In the genomic region with DNA sequence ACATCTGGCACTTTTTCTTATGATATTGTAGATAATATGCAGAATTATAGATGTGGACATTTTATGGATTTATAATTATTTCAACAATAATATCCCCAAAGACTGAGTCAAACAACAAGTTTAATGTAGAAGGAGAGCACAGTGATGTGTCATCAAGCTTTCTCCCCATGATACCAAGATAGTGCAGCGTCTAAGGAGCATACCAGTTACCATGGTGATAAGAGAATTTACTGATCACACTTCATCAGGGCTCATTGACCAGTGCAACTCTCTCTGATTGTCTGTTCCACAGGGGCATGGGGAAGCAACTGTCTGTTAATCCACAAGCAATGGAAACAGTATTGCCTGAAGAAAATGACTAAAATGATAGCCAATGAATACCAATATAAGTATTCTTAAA, we compare ENCODE assay signal across 24 cellular contexts.
"Had no signal": no experiment of that assay in that cellular context is flagged by ENCODE, and none has a peak within 500 bp of the region (broad histone marks: within the 10 kb centered on the region; RNA-seq: fewer than 3 reads in every experiment).

No MANE protein-coding gene starts in this region.

- FAIRE-seq: endometrium, islet of Langerhans had no signal

- H3K27ac ChIP-seq: gastroesophageal sphincter, heart left ventricle, hepatocyte, left lung, prostate gland, right atrium auricular region, sigmoid colon, stomach, thyroid gland had no signal

- H3K27me3 ChIP-seq: gastroesophageal sphincter, heart left ventricle, hepatocyte, left lung, right atrium auricular region, sigmoid colon, stomach, thyroid gland had no signal

- H3K4me3 ChIP-seq: gastroesophageal sphincter, heart left ventricle, hepatocyte, left lung, prostate gland, right atrium auricular region, sigmoid colon, stomach, thyroid gland had no signal

- H3K4me1 ChIP-seq: gastroesophageal sphincter, left lung, prostate gland, sigmoid colon, stomach, thyroid gland had no signal

- H3K4me2 ChIP-seq: hepatocyte had no signal

- H3K9me3 ChIP-seq: gastroesophageal sphincter, heart left ventricle, left lung, prostate gland, right atrium auricular region, sigmoid colon, stomach, thyroid gland had no signal

- DNase-seq: cortex of kidney; effector memory CD8-positive, alpha-beta T cell; foreskin fibroblast; heart left ventricle; left cardiac atrium; left lung; mesenchymal stem cell; midbrain; naive thymus-derived CD4-positive, alpha-beta T cell; nucleus accumbens; sigmoid colon; stimulated activated CD4-positive, alpha-beta T cell treated with anti-CD3 and anti-CD28 coated beads, Interleukin-2, amount 100 ng/mL, for 24 hours; stimulated activated CD4-positive, alpha-beta T cell treated with anti-CD3 and anti-CD28 coated beads, Interleukin-4, amount 100 ng/mL, for 24 hours; stimulated activated naive CD4-positive, alpha-beta T cell treated with Interleukin-2 at 50 U/mL for 16 hours; stomach; thyroid gland; trophoblast cell had no signal

- H3K36me3 ChIP-seq: gastroesophageal sphincter, heart left ventricle, left lung, prostate gland, right atrium auricular region, sigmoid colon, stomach, thyroid gland had no signal

- H2AFZ ChIP-seq: hepatocyte had no signal

- H3K79me2 ChIP-seq: hepatocyte had no signal

- ATAC-seq: effector memory CD8-positive, alpha-beta T cell; gastroesophageal sphincter; heart left ventricle; left cardiac atrium; left lung; naive thymus-derived CD4-positive, alpha-beta T cell; stimulated activated effector memory CD8-positive, alpha-beta T cell treated with anti-CD3 and anti-CD28 coated beads, Interleukin-12 subunit alpha, Interleukin-12 subunit beta, amount 100 ng/mL, for 72 hours had no signal
